Comparison of ENCODE assay signal across 10 cellular contexts in the genomic region with DNA sequence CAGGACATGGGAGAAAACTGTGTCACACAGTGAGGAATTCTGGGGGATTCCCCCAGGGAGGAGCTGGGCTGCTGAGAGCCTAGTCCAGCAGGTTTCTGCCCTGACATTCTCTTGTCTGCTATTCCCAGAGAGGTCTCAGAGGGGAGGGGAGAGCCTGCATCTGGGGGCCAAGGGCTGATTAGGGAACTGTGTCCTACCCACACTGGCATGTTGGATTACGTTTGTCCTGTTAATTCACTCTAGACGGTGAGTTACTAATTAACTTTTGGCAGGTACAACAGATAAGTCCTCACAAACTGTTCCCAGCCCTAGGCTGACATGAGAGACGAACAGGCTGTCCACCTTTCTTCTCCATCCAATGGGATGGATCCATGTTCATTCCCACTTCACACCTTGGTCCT. TPM values are rescaled to one million over a fixed set of nuclear protein-coding genes. Genes with fewer than 3 reads are reported as not detected.
DNase-seq lines count a peak whose midpoint lies in the region; ATAC-seq, FAIRE-seq and TF ChIP-seq lines count a peak whose summit lies in the region.
"Had no signal": no experiment of that assay in that cellular context is flagged by ENCODE, and none has a peak within 500 bp of the region (broad histone marks: within the 10 kb centered on the region; RNA-seq: fewer than 3 reads in every experiment).

No MANE protein-coding gene starts in this region.

- no peak overlapping the region for H3K4me2 ChIP-seq in HCT116 (ENCODE audit: low read length)
- H3K4me2 ChIP-seq in keratinocyte (ENCODE audit: control insufficient read depth, extremely low read depth, insufficient read depth, low read depth, low read length): no peak overlapping the region

- H3K4me3 Mint-ChIP-seq in activated CD8-positive, alpha-beta T cell treated with anti-CD3 and anti-CD28 coated beads for 36 hours: peak overlapping the region; percentile 23
- peak overlapping the region; percentile 95 for H3K4me3 Mint-ChIP-seq in stimulated activated effector memory CD8-positive, alpha-beta T cell treated with anti-CD3 and anti-CD28 coated beads, Interleukin-12 subunit alpha, Interleukin-12 subunit beta, amount 100 ng/mL, for 72 hours

- TF ChIP-seq RAD21 in HCT116 (IDR thresholded peaks at IDR 0.05; ENCODE audit: low read depth): no peak

- H3K9ac ChIP-seq in HCT116 (ENCODE audit: low read length) (no peak overlapping the region), keratinocyte (ENCODE audit: control insufficient read depth, extremely low read depth, insufficient read depth, low read length) (peak overlapping the region; percentile 77)

- H4K20me1 ChIP-seq in HCT116 (ENCODE audit: insufficient read depth) (no peaks in the 10 kb centered on the region), keratinocyte (ENCODE audit: control insufficient read depth, extremely low read depth, insufficient read depth, low read length) (peaks cover 6% of the 10 kb centered on the region)

- H3K4me1 Mint-ChIP-seq in activated CD8-positive, alpha-beta T cell treated with anti-CD3 and anti-CD28 coated beads for 36 hours (ENCODE audit: low read depth): peaks cover 66% of the 10 kb centered on the region
- peaks cover 73% of the 10 kb centered on the region for H3K4me1 Mint-ChIP-seq in stimulated activated effector memory CD8-positive, alpha-beta T cell treated with anti-CD3 and anti-CD28 coated beads, Interleukin-12 subunit alpha, Interleukin-12 subunit beta, amount 100 ng/mL, for 72 hours

- POLR2A ChIA-PET in HCT116 (lab: Charles Lee): no interaction called here
- POLR2A ChIA-PET in activated CD8-positive, alpha-beta T cell treated with anti-CD3 and anti-CD28 coated beads for 36 hours (lab: Charles Lee): interaction anchor here (0.6 to 19.5 kb wide), 6 partner anchors 10 to 150 kb away, joined by 3 to 284 read pairs (median 4); a partner anchor contains a TSS

- H3K27me3 ChIP-seq in HCT116 (ENCODE audit: insufficient read depth, low read length) (no peaks in the 10 kb centered on the region), keratinocyte (ENCODE audit: control insufficient read depth, extremely low read depth, insufficient read depth, low read length) (no peaks in the 10 kb centered on the region)

- H3K9me3 ChIP-seq in HCT116 (ENCODE audit: control insufficient read depth in 1 of 2, insufficient read depth in 1 of 2, low read depth in 1 of 2, low read length in 2 of 2) (no peaks in the 10 kb centered on the region), keratinocyte (ENCODE audit: control insufficient read depth, low read depth, low read length) (no peaks in the 10 kb centered on the region)

- no peak for DNase-seq in HCT116 (ENCODE audit: low read depth, low spot score)
- DNase-seq in activated CD8-positive, alpha-beta T cell treated with anti-CD3 and anti-CD28 coated beads for 36 hours: no peak
- DNase-seq in keratinocyte (ENCODE audit: low read depth, low spot score): no peak
- no peak for DNase-seq in stimulated activated effector memory CD8-positive, alpha-beta T cell treated with anti-CD3 and anti-CD28 coated beads, Interleukin-12 subunit alpha, Interleukin-12 subunit beta, amount 100 ng/mL, for 72 hours (ENCODE audit: low spot score in 2 of 2)
- no peak for DNase-seq in stimulated activated naive CD4-positive, alpha-beta T cell (lab: John Stamatoyannopoulos, UW)
- no peak for DNase-seq in stimulated activated CD4-positive, alpha-beta T cell treated with anti-CD3 and anti-CD28 coated beads, Interleukin-4, amount 100 ng/mL, for 1 hour
- DNase-seq: activated CD8-positive, alpha-beta memory T cell treated with anti-CD3 and anti-CD28 coated beads, Interleukin-2, amount 50 U/mL, for 4 hours; midbrain; NCI-H1048 had no signal

- intact Hi-C loops in HCT116 (cut with micrococcal nuclease): loop anchor here (5.0 kb wide), 1 partner anchor 240 kb away; no protein-coding TSS in a partner anchor
- intact Hi-C loops in activated CD8-positive, alpha-beta T cell treated with anti-CD3 and anti-CD28 coated beads for 36 hours (cut with micrococcal nuclease): loop anchor here (2.0 to 5.0 kb wide), 2 partner anchors 44 to 110 kb away; no protein-coding TSS in a partner anchor

- H3K36me3 ChIP-seq in HCT116 (ENCODE audit: control insufficient read depth in 1 of 2, insufficient read depth in 2 of 2, low read length in 2 of 2) (peaks cover 21 to 36% of the 10 kb centered on the region in 2 experiments), keratinocyte (ENCODE audit: control insufficient read depth in 2 of 2, extremely low read depth in 1 of 2, insufficient read depth in 2 of 2, low read length in 2 of 2) (peaks cover 10 to 24% of the 10 kb centered on the region in 2 experiments)

- H3K27ac ChIP-seq in HCT116 (ENCODE audit: low read depth, low read length): 0 out of 2 replicates have a peak overlapping the region, but pooled peaks have one; percentile 81
- H3K27ac ChIP-seq in keratinocyte (ENCODE audit: control insufficient read depth, insufficient read depth, low read length): peak overlapping the region; percentile 95

- no peak overlapping the region for H2AFZ ChIP-seq in HCT116 (ENCODE audit: low read depth, low read length, poor library complexity, severe bottlenecking)
- H2AFZ ChIP-seq in keratinocyte (ENCODE audit: control insufficient read depth, low read length): no peak overlapping the region

- H3K4me3 ChIP-seq in HCT116 (replicated peaks in 1 of 2; ENCODE audit: low read depth in 1 of 2, low read length in 2 of 2) (no peak overlapping the region), keratinocyte (ENCODE audit: control insufficient read depth in 2 of 3, extremely low read depth in 1 of 3, insufficient read depth in 2 of 3, low read depth in 1 of 3, low read length in 3 of 3) (no peak overlapping the region)

- H3K9me2 ChIP-seq in HCT116 (ENCODE audit: insufficient read depth): no peaks in the 10 kb centered on the region

- H3K4me1 ChIP-seq in HCT116 (ENCODE audit: control insufficient read depth in 1 of 2, insufficient read depth in 2 of 2, low read length in 2 of 2): peaks cover 30 to 77% of the 10 kb centered on the region in 2 experiments
- peaks cover 67% of the 10 kb centered on the region for H3K4me1 ChIP-seq in keratinocyte (ENCODE audit: control insufficient read depth, extremely low read depth, insufficient read depth, low read length)

- CTCF ChIA-PET in HCT116 (lab: Charles Lee): interaction anchor here (1.0 to 3.9 kb wide), 2 partner anchors 8 to 44 kb away, joined by 3 to 47 read pairs; no protein-coding TSS in a partner anchor
- CTCF ChIA-PET in activated CD8-positive, alpha-beta T cell treated with anti-CD3 and anti-CD28 coated beads for 36 hours (lab: Charles Lee): interaction anchor here (0.7 to 8.9 kb wide), 9 partner anchors 10 to 140 kb away, joined by 3 to 282 read pairs (median 24); a partner anchor contains a TSS

- dilution Hi-C loops in keratinocyte (cut with MboI; ENCODE audit: extremely low pct_ligation_motif_present, low sequenced_read_pairs): no loop called here

- no peaks in the 10 kb centered on the region for H3K27me3 Mint-ChIP-seq in activated CD8-positive, alpha-beta T cell treated with anti-CD3 and anti-CD28 coated beads for 36 hours

- peaks cover 20% of the 10 kb centered on the region for H3K79me2 ChIP-seq in HCT116 (ENCODE audit: insufficient read depth, low read length)
- peaks cover 19% of the 10 kb centered on the region for H3K79me2 ChIP-seq in keratinocyte (ENCODE audit: control insufficient read depth, insufficient read depth, low read length)

- H3K27ac Mint-ChIP-seq in activated CD8-positive, alpha-beta T cell treated with anti-CD3 and anti-CD28 coated beads for 36 hours: peak overlapping the region; percentile 92
- peak overlapping the region; percentile 87 for H3K27ac Mint-ChIP-seq in stimulated activated effector memory CD8-positive, alpha-beta T cell treated with anti-CD3 and anti-CD28 coated beads, Interleukin-12 subunit alpha, Interleukin-12 subunit beta, amount 100 ng/mL, for 72 hours

- BruUV-seq in HCT116 (replicated peaks; lab: Mats Ljungman, UMichigan): no TSS peak

- H3K9me1 ChIP-seq in keratinocyte (ENCODE audit: control insufficient read depth, extremely low read depth, insufficient read depth, low read length): peaks cover 3% of the 10 kb centered on the region

- H3K36me3 Mint-ChIP-seq in activated CD8-positive, alpha-beta T cell treated with anti-CD3 and anti-CD28 coated beads for 36 hours (ENCODE audit: low read depth): peaks cover 67% of the 10 kb centered on the region
- H3K36me3 Mint-ChIP-seq in stimulated activated effector memory CD8-positive, alpha-beta T cell treated with anti-CD3 and anti-CD28 coated beads, Interleukin-12 subunit alpha, Interleukin-12 subunit beta, amount 100 ng/mL, for 72 hours: peaks cover 84% of the 10 kb centered on the region

- no peak for TF ChIP-seq POLR2A in HCT116 (IDR thresholded peaks at IDR 0.05; ENCODE audit: borderline replicate concordance, extremely low read depth, insufficient read depth, insufficient read length)

- no peaks in the 10 kb centered on the region for H3K9me3 Mint-ChIP-seq in activated CD8-positive, alpha-beta T cell treated with anti-CD3 and anti-CD28 coated beads for 36 hours
- no peaks in the 10 kb centered on the region for H3K9me3 Mint-ChIP-seq in stimulated activated effector memory CD8-positive, alpha-beta T cell treated with anti-CD3 and anti-CD28 coated beads, Interleukin-12 subunit alpha, Interleukin-12 subunit beta, amount 100 ng/mL, for 72 hours

- no peak for FAIRE-seq in keratinocyte (lab: Jason Lieb, UNC)

- no peak for ATAC-seq in HCT116
- ATAC-seq in activated CD8-positive, alpha-beta T cell treated with anti-CD3 and anti-CD28 coated beads for 36 hours: no peak
- no peak for ATAC-seq in stimulated activated effector memory CD8-positive, alpha-beta T cell treated with anti-CD3 and anti-CD28 coated beads, Interleukin-12 subunit alpha, Interleukin-12 subunit beta, amount 100 ng/mL, for 72 hours
- no peak for ATAC-seq in HG03469 (IDR thresholded peaks at IDR 0.05; ENCODE audit: unreplicated experiment)

- RAD21 ChIA-PET in HCT116 (lab: Charles Lee; ENCODE audit: low non-redundant PET in 1 of 2, low total read pairs in 2 of 2, uncharacterized antibody in 2 of 2, unreplicated experiment in 2 of 2): interaction anchor here in 1 of 2 experiments (1.4 kb wide), 1 partner anchor 114 kb away, joined by 5 read pairs; no protein-coding TSS in a partner anchor

- TF ChIP-seq CTCF in HCT116 (IDR thresholded peaks at IDR 0.05 in 2 of 3, conservative IDR thresholded peaks at IDR 0.05 in 1 of 3; ENCODE audit: borderline replicate concordance in 1 of 3, insufficient read depth in 1 of 3, low read depth in 2 of 3, low read length in 2 of 3): no peak
- no peak for TF ChIP-seq CTCF in activated CD8-positive, alpha-beta T cell treated with anti-CD3 and anti-CD28 coated beads for 36 hours (IDR thresholded peaks at IDR 0.05)
- TF ChIP-seq CTCF in keratinocyte (optimal IDR thresholded peaks at IDR 0.05 in 1 of 3, IDR thresholded peaks at IDR 0.05 in 1 of 3, conservative IDR thresholded peaks at IDR 0.05 in 1 of 3; ENCODE audit: extremely low read depth in 1 of 3, insufficient read depth in 2 of 3, low read length in 3 of 3): no peak

RNA-seq across cellular contexts. Expression of a gene that starts 2.6 kb away (rescaled TPM):
- 112 TPM for total RNA-seq in HCT116 (2021; ENCODE audit: unreplicated experiment)
- 159 and 169 TPM in 2 replicates for polyA plus RNA-seq in HCT116 (2012)
- total RNA-seq in activated CD8-positive, alpha-beta T cell treated with anti-CD3 and anti-CD28 coated beads for 36 hours: 100 to 1,000 TPM; 309 to 316 TPM
- 175 to 234 TPM (median 196 TPM) in 3 replicates for polyA plus RNA-seq in keratinocyte
- polyA plus RNA-seq in keratinocyte (2011; ENCODE audit: low read depth): 246 TPM
- 423 and 444 TPM in 2 replicates for polyA plus RNA-seq in keratinocyte (2011; cell fraction: cytosol; rRNA removed)
- 84.2 and 96.0 TPM in 2 replicates for polyA plus RNA-seq in keratinocyte (2011; cell fraction: nucleus; rRNA removed)
- 453 and 651 TPM in 2 replicates for polyA plus RNA-seq in keratinocyte (2012; ENCODE audit: low replicate concordance)
- 286 to 540 TPM (median 528 TPM) in 3 replicates for polyA minus RNA-seq in keratinocyte
- 456 TPM for polyA minus RNA-seq in keratinocyte (2011; cell fraction: cytosol; rRNA and poly(A)+ RNA removed)
- 61.4 and 74.5 TPM in 2 replicates for polyA minus RNA-seq in keratinocyte (2011; cell fraction: nucleus; rRNA and poly(A)+ RNA removed)

RNA-seq across cellular contexts. Expression of a gene that starts 29.2 kb away (rescaled TPM):
- 19.3 TPM for total RNA-seq in HCT116 (2021; ENCODE audit: unreplicated experiment)
- 20.8 and 22.3 TPM in 2 replicates for polyA plus RNA-seq in HCT116 (2012)
- 10 to 100 TPM; 24.9 to 26.0 TPM for total RNA-seq in activated CD8-positive, alpha-beta T cell treated with anti-CD3 and anti-CD28 coated beads for 36 hours
- 5.2 to 6.8 TPM (median 6.6 TPM) in 3 replicates for polyA plus RNA-seq in keratinocyte
- 6.8 TPM for polyA plus RNA-seq in keratinocyte (2011; ENCODE audit: low read depth)
- polyA plus RNA-seq in keratinocyte (2011; cell fraction: cytosol; rRNA removed): 1.5 and 2.1 TPM in 2 replicates
- 28.1 and 28.2 TPM in 2 replicates for polyA plus RNA-seq in keratinocyte (2011; cell fraction: nucleus; rRNA removed)
- polyA plus RNA-seq in keratinocyte (2012; ENCODE audit: low replicate concordance): 5.4 and 7.6 TPM in 2 replicates
- 2.7 to 6.8 TPM (median 4.3 TPM) in 3 replicates for polyA minus RNA-seq in keratinocyte
- polyA minus RNA-seq in keratinocyte (2011; cell fraction: cytosol; rRNA and poly(A)+ RNA removed): 3.1 TPM
- polyA minus RNA-seq in keratinocyte (2011; cell fraction: nucleus; rRNA and poly(A)+ RNA removed): 3.5 and 4.0 TPM in 2 replicates

RNA-seq across cellular contexts. Expression of a gene that starts 40.5 kb away (rescaled TPM):
- total RNA-seq in HCT116 (2021; ENCODE audit: unreplicated experiment): 2.0 TPM
- polyA plus RNA-seq in HCT116 (2012): 0.62 and 0.95 TPM in 2 replicates
- 100 to 1,000 TPM; 324 to 344 TPM for total RNA-seq in activated CD8-positive, alpha-beta T cell treated with anti-CD3 and anti-CD28 coated beads for 36 hours
- polyA plus RNA-seq in keratinocyte: 0.22 to 0.27 TPM in 2 of 3 replicates, not detected in the other
- polyA plus RNA-seq in keratinocyte (2011; ENCODE audit: low read depth): not detected
- polyA plus RNA-seq in keratinocyte (2011; cell fraction: cytosol; rRNA removed): not detected in 2 replicates
- polyA plus RNA-seq in keratinocyte (2011; cell fraction: nucleus; rRNA removed): not detected in 2 replicates
- polyA plus RNA-seq in keratinocyte (2012; ENCODE audit: low replicate concordance): 0.69 TPM in 1 of 2 replicates, not detected in the other
- 1.5 TPM in 1 of 3 replicates, not detected in the others for polyA minus RNA-seq in keratinocyte
- polyA minus RNA-seq in keratinocyte (2011; cell fraction: cytosol; rRNA and poly(A)+ RNA removed): not detected
- polyA minus RNA-seq in keratinocyte (2011; cell fraction: nucleus; rRNA and poly(A)+ RNA removed): not detected in 2 replicates

RNA-seq across cellular contexts. Expression of a gene that starts 43.3 kb away (rescaled TPM):
- total RNA-seq in HCT116 (2021; ENCODE audit: unreplicated experiment): 37.2 TPM
- 25.4 and 30.4 TPM in 2 replicates for polyA plus RNA-seq in HCT116 (2012)
- 10 to 100 TPM; 32.8 to 33.7 TPM for total RNA-seq in activated CD8-positive, alpha-beta T cell treated with anti-CD3 and anti-CD28 coated beads for 36 hours
- 14.8 to 17.0 TPM (median 15.4 TPM) in 3 replicates for polyA plus RNA-seq in keratinocyte
- polyA plus RNA-seq in keratinocyte (2011; ENCODE audit: low read depth): 3.7 TPM
- 7.2 and 9.6 TPM in 2 replicates for polyA plus RNA-seq in keratinocyte (2011; cell fraction: cytosol; rRNA removed)
- polyA plus RNA-seq in keratinocyte (2011; cell fraction: nucleus; rRNA removed): 31.8 and 34.8 TPM in 2 replicates
- polyA plus RNA-seq in keratinocyte (2012; ENCODE audit: low replicate concordance): 5.4 and 8.1 TPM in 2 replicates
- polyA minus RNA-seq in keratinocyte: 10.2 to 19.9 TPM (median 16.7 TPM) in 3 replicates
- 6.9 TPM for polyA minus RNA-seq in keratinocyte (2011; cell fraction: cytosol; rRNA and poly(A)+ RNA removed)
- polyA minus RNA-seq in keratinocyte (2011; cell fraction: nucleus; rRNA and poly(A)+ RNA removed): 12.9 and 16.5 TPM in 2 replicates

Comparison
In these comparisons a context has a peak if more than half of its experiments do, and no peak if none do; other contexts are left out.
1. RNA of a gene that starts 40.5 kb away (total RNA-seq): 324 to 344 TPM in activated CD8-positive, alpha-beta T cell treated with anti-CD3 and anti-CD28 coated beads for 36 hours; 2.0 TPM in HCT116 (single experiment); every median in the first group is over 100 times any median in the second.